Comparison of ENCODE assay signal across 22 cellular contexts in the genomic region with DNA sequence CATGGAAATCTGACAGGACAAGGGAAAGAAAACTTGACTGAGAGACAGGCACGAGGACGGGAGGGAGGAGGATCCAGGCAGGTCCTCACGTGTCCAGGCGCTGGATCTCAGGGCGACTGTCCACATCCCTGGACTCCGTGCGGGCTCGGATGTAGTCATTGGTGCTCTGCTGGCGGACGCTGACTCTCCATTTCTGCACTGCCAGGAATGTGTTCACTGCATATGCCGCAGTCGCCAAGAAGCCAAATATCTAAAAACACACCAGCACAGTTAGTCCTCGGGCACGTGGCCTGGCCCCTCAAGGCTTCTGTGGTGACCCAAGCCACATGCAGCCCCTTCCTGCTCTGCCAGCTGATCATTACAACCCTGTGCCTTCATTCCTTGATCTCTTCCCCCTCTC. TPM values are rescaled to one million over a fixed set of nuclear protein-coding genes. Genes with fewer than 3 reads are reported as not detected.
DNase-seq lines count a peak whose midpoint lies in the region; ATAC-seq and TF ChIP-seq lines count a peak whose summit lies in the region.
"Had no signal": no experiment of that assay in that cellular context is flagged by ENCODE, and none has a peak within 500 bp of the region (broad histone marks: within the 10 kb centered on the region; RNA-seq: fewer than 3 reads in every experiment).

No MANE protein-coding gene starts in this region.

- H3K4ac ChIP-seq in neuronal stem cell (ENCODE audit: low read length): no peak overlapping the region

- no peak overlapping the region for H3K4me3 Mint-ChIP-seq in brain
- H3K4me3 Mint-ChIP-seq: CD14-positive monocyte had no signal

- H3K27ac ChIP-seq in cardiac muscle cell (peak overlapping the region; percentile 81), neuronal stem cell (replicated peaks; ENCODE audit: low read length) (no peak overlapping the region), GM23248 (no peak overlapping the region)
- H3K27ac ChIP-seq: HL-60, SJSA1 had no signal

- H2BK12ac ChIP-seq in neuronal stem cell (ENCODE audit: low read length): no peak overlapping the region

- no peaks in the 10 kb centered on the region for H4K20me1 ChIP-seq in GM23248 (ENCODE audit: insufficient read depth)

- H3K27me3 Mint-ChIP-seq in brain: no peaks in the 10 kb centered on the region

- H3F3A ChIP-seq in GM23248 (ENCODE audit: insufficient read depth): peaks cover 31% of the 10 kb centered on the region

- in situ Hi-C loops in GM23248 (cut with MboI): no loop called here

- no peak overlapping the region for H3K4me3 ChIP-seq in cardiac muscle cell
- H3K4me3 ChIP-seq in neuronal stem cell (ENCODE audit: low read length in 2 of 2): no peak overlapping the region
- H3K4me3 ChIP-seq in GM23248: no peak overlapping the region
- H3K4me3 ChIP-seq: SJSA1 had no signal

- H3K4me1 Mint-ChIP-seq in brain: peaks cover 36% of the 10 kb centered on the region

- H2BK5ac ChIP-seq in neuronal stem cell (ENCODE audit: low read length): no peak overlapping the region

- H3K4me2 ChIP-seq in neuronal stem cell (ENCODE audit: insufficient read depth, low read length, poor library complexity, severe bottlenecking) (no peak overlapping the region), GM23248 (ENCODE audit: unreplicated experiment) (no peak overlapping the region)

- H3K4me1 ChIP-seq in cardiac muscle cell (ENCODE audit: low read depth) (peaks cover 72% of the 10 kb centered on the region), neuronal stem cell (ENCODE audit: control insufficient read depth in 2 of 2, insufficient read depth in 1 of 2, low read depth in 1 of 2, low read length in 2 of 2) (peaks cover 3% of the 10 kb centered on the region in 2 donors), GM23248 (ENCODE audit: insufficient read depth) (peaks cover 37% of the 10 kb centered on the region)

- no peak for ATAC-seq in Right ventricle myocardium superior (ENCODE audit: poor library complexity)
- ATAC-seq: HepG2, Panc1 had no signal

- H3K9ac ChIP-seq in neuronal stem cell (ENCODE audit: low read depth, low read length, poor library complexity) (peak overlapping the region; percentile 26), GM23248 (no peak overlapping the region)

- no peaks in the 10 kb centered on the region for H3K79me1 ChIP-seq in neuronal stem cell (ENCODE audit: low read depth, low read length)

- H3K36me3 ChIP-seq in cardiac muscle cell: no peaks in the 10 kb centered on the region
- peaks cover 2 to 37% of the 10 kb centered on the region in 2 donors for H3K36me3 ChIP-seq in neuronal stem cell (replicated peaks in 1 of 2; ENCODE audit: control insufficient read depth in 2 of 2, insufficient read depth in 2 of 2, low read length in 2 of 2)
- H3K36me3 ChIP-seq in GM23248 (ENCODE audit: low read depth): no peaks in the 10 kb centered on the region

- no peak for TF ChIP-seq CTCF in cardiac muscle cell (IDR thresholded peaks at IDR 0.05; ENCODE audit: low read depth, low read length)
- no peak for TF ChIP-seq CTCF in brain (conservative IDR thresholded peaks at IDR 0.05)

- H3K27me3 ChIP-seq in cardiac muscle cell: no peaks in the 10 kb centered on the region
- no peaks in the 10 kb centered on the region for H3K27me3 ChIP-seq in neuronal stem cell (ENCODE audit: control insufficient read depth in 3 of 3, insufficient read depth in 3 of 3, low read depth in 1 of 3, low read length in 3 of 3)
- no peaks in the 10 kb centered on the region for H3K27me3 ChIP-seq in GM23248 (replicated peaks; ENCODE audit: insufficient read depth)
- H3K27me3 ChIP-seq: SJSA1 had no signal

- peak overlapping the region; percentile 23 for H2BK15ac ChIP-seq in neuronal stem cell (ENCODE audit: low read length)

- intact Hi-C loops in Right ventricle myocardium superior (cut with DNase I): no loop called here

- H3K9me3 ChIP-seq in cardiac muscle cell (ENCODE audit: low read depth) (no peaks in the 10 kb centered on the region), neuronal stem cell (replicated peaks in 1 of 2; ENCODE audit: control insufficient read depth in 2 of 2, insufficient read depth in 1 of 2, low read depth in 1 of 2, low read length in 2 of 2) (no peaks in the 10 kb centered on the region), GM23248 (ENCODE audit: low read depth) (no peaks in the 10 kb centered on the region)
- H3K9me3 ChIP-seq: SJSA1 had no signal

- WGBS in neuronal stem cell (ENCODE audit: extremely low coverage in 2 of 2, insufficient read length in 2 of 2, insufficient replicate concordance in 1 of 2), 2 donors: no CpG with 5 or more reads among the region's 14 CpGs
- 98 to 99% methylated on average over 14 of the region's 14 CpGs for WGBS in GM23248 (ENCODE audit: low coverage in 1 of 2, low lambda C conversion rate in 2 of 2, missing lambda C conversion rate in 2 of 2), 2 experiments

- H3K18ac ChIP-seq in neuronal stem cell (ENCODE audit: low read length): no peak overlapping the region

- DNase-seq in cardiac muscle cell (ENCODE audit: low read depth in 1 of 2, low spot score in 1 of 2): no peak
- no peak for DNase-seq in Right ventricle myocardium superior
- DNase-seq in neuronal stem cell (ENCODE audit: low spot score): no peak
- DNase-seq in LoVo (ENCODE audit: low spot score): no peak
- DNase-seq in GM23248: no peak
- DNase-seq in COR-L47 (lab: John Stamatoyannopoulos, UW): no peak
- DNase-seq: 8988T, EL, GF-D8, KBM-7, NCI-H1694, NCI-H2081, NCI-H2171 treated with DMSO at 0.1 percent for 48 hours, NCI-H524 treated with DMSO at 0.1 percent for 48 hours had no signal

- no peak overlapping the region for H4K8ac ChIP-seq in neuronal stem cell (ENCODE audit: low read depth, low read length)

- no peaks in the 10 kb centered on the region for H3K9me2 ChIP-seq in GM23248 (ENCODE audit: insufficient read depth)

- H2AFZ ChIP-seq in neuronal stem cell (ENCODE audit: low read length) (no peak overlapping the region), GM23248 (no peak overlapping the region)

- no peak overlapping the region for H3K14ac ChIP-seq in neuronal stem cell (ENCODE audit: low read length)

- no peaks in the 10 kb centered on the region for H3K79me2 ChIP-seq in GM23248 (ENCODE audit: insufficient read depth)

- peak overlapping the region in 4 of 5 experiments; percentile 17 to 65 (median 44) for H3K27ac Mint-ChIP-seq in brain

- peaks cover 30% of the 10 kb centered on the region for H3K36me3 Mint-ChIP-seq in brain

- H3K9me3 Mint-ChIP-seq in brain: no peaks in the 10 kb centered on the region

- no peak overlapping the region for H2AK5ac ChIP-seq in neuronal stem cell (ENCODE audit: low read depth, low read length)

- no peak overlapping the region for H4K91ac ChIP-seq in neuronal stem cell (ENCODE audit: low read depth, low read length, poor library complexity)

- peak overlapping the region; percentile 82 for H3K23ac ChIP-seq in neuronal stem cell (ENCODE audit: low read depth, low read length, poor library complexity)

- H2BK120ac ChIP-seq in neuronal stem cell (ENCODE audit: low read depth, low read length): peak overlapping the region; percentile 11

RNA-seq across cellular contexts. Expression of a gene that starts 17.5 kb away (rescaled TPM):
- total RNA-seq in cardiac muscle cell (48.9 and 56.1 TPM in 2 replicates), Right ventricle myocardium superior (10.1 TPM)
- polyA plus RNA-seq in cardiac muscle cell (70.7 and 92.2 TPM in 2 replicates), brain (ENCODE audit: insufficient read depth, low read depth, low replicate concordance) (32.5 TPM), GM23248 (2016; fragmentation: Nextera tagmentation; extraction: Ambion mirVana) (43.9 and 47.0 TPM in 2 replicates)
- 92.9 TPM for polyA plus RNA-seq in neuronal stem cell (2013, experiment 1 of 2)
- polyA plus RNA-seq in neuronal stem cell (2013, experiment 2 of 2): 91.8 TPM
- total RNA-seq in GM23248 (2014; rRNA removed; shearing (Covaris generic)): 21.9 and 32.6 TPM in 2 replicates

RNA-seq across cellular contexts. Expression of a gene that starts 42.7 kb away (rescaled TPM):
- total RNA-seq in cardiac muscle cell (not detected in 2 replicates), Right ventricle myocardium superior (0.46 TPM)
- polyA plus RNA-seq in cardiac muscle cell (0.88 TPM in 1 of 2 replicates, not detected in the other), brain (ENCODE audit: insufficient read depth, low read depth, low replicate concordance) (0.32 TPM), GM23248 (2016; fragmentation: Nextera tagmentation; extraction: Ambion mirVana) (not detected in 2 replicates)
- 0.20 TPM for polyA plus RNA-seq in neuronal stem cell (2013, experiment 1 of 2)
- 0.08 TPM for polyA plus RNA-seq in neuronal stem cell (2013, experiment 2 of 2)
- total RNA-seq in GM23248 (2014; rRNA removed; shearing (Covaris generic)): not detected in 2 replicates
- total RNA-seq: HepG2, HT-29, SJSA1 had no signal
- polyA plus RNA-seq: AG04450, HepG2 had no signal

RNA-seq across cellular contexts. Expression of a gene that starts 55.7 kb away (rescaled TPM):
- total RNA-seq in cardiac muscle cell (1.2 and 2.0 TPM in 2 replicates), Right ventricle myocardium superior (1.3 TPM)
- polyA plus RNA-seq in cardiac muscle cell (2.6 and 5.5 TPM in 2 replicates), brain (ENCODE audit: insufficient read depth, low read depth, low replicate concordance) (1.1 TPM), GM23248 (2016; fragmentation: Nextera tagmentation; extraction: Ambion mirVana) (6.0 and 6.8 TPM in 2 replicates)
- polyA plus RNA-seq in neuronal stem cell (2013, experiment 1 of 2): 3.8 TPM
- 4.4 TPM for polyA plus RNA-seq in neuronal stem cell (2013, experiment 2 of 2)
- 2.1 and 3.1 TPM in 2 replicates for total RNA-seq in GM23248 (2014; rRNA removed; shearing (Covaris generic))
